In the genomic region with DNA sequence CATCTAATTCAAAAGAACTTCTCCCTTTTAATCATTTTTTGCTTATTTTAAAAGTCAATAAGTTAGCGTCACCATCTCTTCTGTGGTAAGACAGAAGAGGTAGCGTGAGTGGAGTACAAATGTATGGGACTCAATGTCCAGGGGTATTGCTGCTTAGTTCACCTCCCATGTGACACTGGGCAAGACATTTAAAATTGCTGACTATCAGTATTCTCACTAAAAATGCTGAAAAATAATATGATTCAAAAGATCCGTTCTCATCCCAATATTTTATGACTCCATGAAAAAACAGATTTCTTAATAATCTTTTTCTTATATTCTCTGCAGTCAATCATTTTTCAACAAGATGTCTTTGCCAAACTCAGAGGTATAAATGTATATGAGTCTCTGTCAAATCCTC, we compare ENCODE assay signal across 35 cellular contexts.
"Had no signal": no experiment of that assay in that cellular context is flagged by ENCODE, and none has a peak within 500 bp of the region (broad histone marks: within the 10 kb centered on the region; RNA-seq: fewer than 3 reads in every experiment).

No MANE protein-coding gene starts in this region.

- DNase-seq: Kasumi-1, MG63, MM.1S, MV-4-11, NCI-H1048, NCI-H1092, NCI-H1092 treated with DMSO at 0.1 percent for 48 hours, NCI-H1105, NCI-H1417, NCI-H1417 treated with DMSO at 0.1 percent for 48 hours, NCI-H1436, NCI-H1436 treated with DMSO at 0.1 percent for 48 hours, NCI-H146, NCI-H1694, NCI-H1694 treated with DMSO at 0.1 percent for 48 hours, NCI-H187, NCI-H187 treated with DMSO at 0.1 percent for 48 hours, NCI-H1930, NCI-H2029, NCI-H2029 treated with DMSO at 0.1 percent for 48 hours, NCI-H2081, NCI-H2081 treated with DMSO at 0.1 percent for 48 hours, NCI-H2107, NCI-H2171, NCI-H2171 treated with DMSO at 0.1 percent for 48 hours, NCI-H2227 treated with DMSO at 0.1 percent for 48 hours, NCI-H226, NCI-H345, NCI-H446, NCI-H446 treated with DMSO at 0.1 percent for 48 hours, NCI-H510A, NCI-H510A treated with DMSO at 0.1 percent for 48 hours, NCI-H524, NCI-H524 treated with DMSO at 0.1 percent for 48 hours, NCI-H526 had no signal

- H3K9me3 ChIP-seq: MG63 had no signal

- H3K27me3 ChIP-seq: MG63 had no signal

- H3K36me3 ChIP-seq: MG63 had no signal

- H3K4me3 ChIP-seq: MG63 had no signal
